Comparison of ENCODE assay signal across 9 cellular contexts in genomic region chr14:23588884-23589598, GRCh38. TPM values are rescaled to one million over a fixed set of nuclear protein-coding genes. Genes with fewer than 3 reads are reported as not detected.
DNase-seq lines count a peak whose midpoint lies in the region; ATAC-seq, FAIRE-seq and TF ChIP-seq lines count a peak whose summit lies in the region.
"Had no signal": no experiment of that assay in that cellular context is flagged by ENCODE, and none has a peak within 500 bp of the region (broad histone marks: within the 10 kb centered on the region; RNA-seq: fewer than 3 reads in every experiment).

No MANE protein-coding gene starts in this region.

- peak overlapping the region; percentile 38 for H2AFZ ChIP-seq in HepG2 (ENCODE audit: low read length)

- no peaks in the 10 kb centered on the region for H4K20me1 ChIP-seq in HepG2 (ENCODE audit: insufficient read depth, low read length)

- BruUV-seq in HepG2 (replicated peaks; lab: Mats Ljungman, UMichigan): no TSS peak

- peaks cover 24% of the 10 kb centered on the region for H3K4me1 ChIP-seq in HepG2 (ENCODE audit: insufficient read depth, low read length)

- WGBS in HepG2 (ENCODE audit: low lambda C conversion rate): 3% methylated on average over 5 of the region's 5 CpGs

- TF ChIP-seq EP300 in HepG2 (IDR thresholded peaks at IDR 0.05; ENCODE audit: low read depth in 2 of 2, low read length in 2 of 2): peak; percentile 87 to 90
- peak; percentile 69; the same call in 1 of the 2 replicates for TF ChIP-seq EP300 in HepG2 (CRISPR knock-in tag; IDR thresholded peaks at IDR 0.05; ENCODE audit: borderline replicate concordance)

- FAIRE-seq in HepG2 (lab: Jason Lieb, UNC): peak; percentile 80

- peak; percentile 89 for DNase-seq in CD1c-positive myeloid dendritic cell (ENCODE audit: extremely low spot score)
- DNase-seq in NCI-H524 (lab: John Stamatoyannopoulos, UW): peak; percentile 96 to 97
- DNase-seq in activated CD4-positive, alpha-beta T cell treated with anti-CD3 and anti-CD28 coated beads for 4 hours: peak; percentile 66 to 70
- DNase-seq in choroid plexus epithelial cell (ENCODE audit: low read depth): peak; percentile 94
- DNase-seq in HepG2 (ENCODE audit: low spot score): peak; percentile 98
- DNase-seq in stimulated activated CD4-positive, alpha-beta T cell treated with anti-CD3 and anti-CD28 coated beads, Interleukin-4, amount 100 ng/mL, for 48 hours (ENCODE audit: low read depth in 2 of 2): peak; percentile 77 to 82

- in situ Hi-C loops in HepG2 (cut with HindIII; ENCODE audit: extremely low pct_ligation_motif_present, low pct_unique_long_range_greater_than_20kb): loop anchor here (5.0 kb wide), 2 partner anchors 43 to 323 kb away; no protein-coding TSS in a partner anchor

- CTCF ChIA-PET in HepG2 (lab: Yijun Ruan, JAX; ENCODE audit: low intra/inter-chr PET ratio, low total read pairs): interaction anchor here (0.9 to 5.9 kb wide), 15 partner anchors 14 to 425 kb away, joined by 3 to 207 read pairs (median 7); partner anchors contain the start of genes DHRS2 and DHRS4

- intact Hi-C loops in HepG2 (cut with micrococcal nuclease; ENCODE audit: unreplicated experiment): loop anchor here (1.0 to 10.0 kb wide), 8 partner anchors 21 to 846 kb away; no protein-coding TSS in a partner anchor

- H3K79me2 ChIP-seq in HepG2 (ENCODE audit: insufficient read depth, low read length): no peaks in the 10 kb centered on the region

- H3K4me3 ChIP-seq in choroid plexus epithelial cell (ENCODE audit: low read depth, low read length): no peak overlapping the region
- peak overlapping the region in 1 of 3 experiments; percentile 9; a peak in 2 of 6 replicates for H3K4me3 ChIP-seq in HepG2 (replicated peaks in 1 of 3; ENCODE audit: insufficient read depth in 1 of 3, low read depth in 2 of 3, low read length in 3 of 3)
- H3K4me3 ChIP-seq: SK-N-MC had no signal

- no peak for TF ChIP-seq POLR2A in HepG2 (IDR thresholded peaks at IDR 0.05; ENCODE audit: insufficient read depth in 1 of 2, low read depth in 2 of 2, low read length in 2 of 2)

- H3K9me3 ChIP-seq in HepG2 (ENCODE audit: low read length): no peaks in the 10 kb centered on the region

- peak; percentile 100 for TF ChIP-seq RAD21 in HepG2 (CRISPR knock-in tag; IDR thresholded peaks at IDR 0.05)

- POLR2A ChIA-PET in HepG2 (lab: Yijun Ruan, JAX): interaction anchor here (0.9 to 7.8 kb wide), 26 partner anchors 9 to 525 kb away, joined by 3 to 787 read pairs (median 5); partner anchors contain the start of genes DHRS2 and PCK2

- no peaks in the 10 kb centered on the region for H3K27me3 ChIP-seq in HepG2 (ENCODE audit: control insufficient read depth in 1 of 2, insufficient read depth in 2 of 2, low read length in 2 of 2)

- H3K9ac ChIP-seq in HepG2 (ENCODE audit: insufficient read depth, low read depth, low read length): peak overlapping the region; percentile 18

- ATAC-seq in GM19397 (IDR thresholded peaks at IDR 0.05; ENCODE audit: unreplicated experiment) (peak; percentile 98), HG03469 (IDR thresholded peaks at IDR 0.05; ENCODE audit: unreplicated experiment) (peak; percentile 67), HepG2 (peak; percentile 98)

- H3K27ac ChIP-seq in HepG2 (ENCODE audit: extremely low read length, insufficient read depth, low read length): no peak overlapping the region
- H3K27ac ChIP-seq: SK-N-MC had no signal

- peak; percentile 86 for TF ChIP-seq CTCF in choroid plexus epithelial cell (conservative IDR thresholded peaks at IDR 0.05; ENCODE audit: low read depth, low read length)
- TF ChIP-seq CTCF in HepG2 (CRISPR knock-in tag; IDR thresholded peaks at IDR 0.05): peak; percentile 100

- no peaks in the 10 kb centered on the region for H3K36me3 ChIP-seq in HepG2 (replicated peaks in 1 of 2; ENCODE audit: control insufficient read depth in 1 of 2, insufficient read depth in 2 of 2, low read length in 2 of 2)

- peak overlapping the region; percentile 48 for H3K4me2 ChIP-seq in HepG2 (ENCODE audit: low read depth, low read length)

RNA-seq across cellular contexts. Expression of gene JPH4, which starts 10.5 kb away (rescaled TPM):
- 0.14 and 0.22 TPM in 2 replicates for total RNA-seq in HepG2 (2016; rRNA removed; fragmentation: Illumina TruSeq; extraction: Trizol)
- total RNA-seq in HepG2 (2016; cell fraction: cytosol; rRNA removed; fragmentation: Illumina TruSeq; extraction: Trizol; ENCODE audit: low read depth): 0.10 TPM in 1 of 2 replicates, not detected in the other
- total RNA-seq in HepG2 (2016; cell fraction: insoluble cytoplasmic fraction; rRNA removed; fragmentation: Illumina TruSeq; extraction: Trizol): 0.13 and 0.15 TPM in 2 replicates
- 0.10 and 0.22 TPM in 2 replicates for total RNA-seq in HepG2 (2016; cell fraction: membrane; rRNA removed; fragmentation: Illumina TruSeq; extraction: Trizol)
- 0.12 and 0.44 TPM in 2 replicates for total RNA-seq in HepG2 (2016; cell fraction: nucleus; rRNA removed; fragmentation: Illumina TruSeq; extraction: Trizol)
- polyA plus RNA-seq in HepG2 (2011; rRNA removed): 0.08 and 0.16 TPM in 2 replicates
- 0.15 and 0.18 TPM in 2 replicates for polyA plus RNA-seq in HepG2 (2011; cell fraction: cytosol; rRNA removed)
- 1.1 TPM in 2 replicates for polyA plus RNA-seq in HepG2 (2011; cell fraction: nucleus; rRNA removed)
- polyA plus RNA-seq in HepG2 (2012): 0.16 and 0.54 TPM in 2 replicates
- polyA plus RNA-seq in HepG2 (2016; cell fraction: cytosol; fragmentation: Illumina TruSeq; extraction: Trizol; ENCODE audit: low read depth): 0.05 and 0.10 TPM in 2 replicates
- polyA plus RNA-seq in HepG2 (2016; cell fraction: insoluble cytoplasmic fraction; fragmentation: Illumina TruSeq; extraction: Trizol; ENCODE audit: low read depth): 0.22 and 0.33 TPM in 2 replicates
- 0.10 and 0.17 TPM in 2 replicates for polyA plus RNA-seq in HepG2 (2016; cell fraction: membrane; fragmentation: Illumina TruSeq; extraction: Trizol; ENCODE audit: low read depth)
- polyA plus RNA-seq in HepG2 (2016; cell fraction: nucleus; fragmentation: Illumina TruSeq; extraction: Trizol; ENCODE audit: insufficient read depth, low read depth): 0.42 and 0.55 TPM in 2 replicates
- polyA minus RNA-seq in HepG2 (2011; rRNA and poly(A)+ RNA removed; ENCODE audit: low replicate concordance): 0.18 TPM in 1 of 2 replicates, not detected in the other
- 0.35 TPM in 1 of 2 replicates, not detected in the other for polyA minus RNA-seq in HepG2 (2011; cell fraction: cytosol; rRNA and poly(A)+ RNA removed)
- 0.13 and 0.25 TPM in 2 replicates for polyA minus RNA-seq in HepG2 (2011; cell fraction: nucleus; rRNA and poly(A)+ RNA removed)

RNA-seq across cellular contexts. Expression of gene AP1G2, which starts 21.4 kb away (rescaled TPM):
- 39.4 and 96.9 TPM in 2 replicates for total RNA-seq in HepG2 (2016; rRNA removed; fragmentation: Illumina TruSeq; extraction: Trizol)
- total RNA-seq in HepG2 (2016; cell fraction: cytosol; rRNA removed; fragmentation: Illumina TruSeq; extraction: Trizol; ENCODE audit: low read depth): 27.1 and 29.2 TPM in 2 replicates
- total RNA-seq in HepG2 (2016; cell fraction: insoluble cytoplasmic fraction; rRNA removed; fragmentation: Illumina TruSeq; extraction: Trizol): 43.1 and 100 TPM in 2 replicates
- total RNA-seq in HepG2 (2016; cell fraction: membrane; rRNA removed; fragmentation: Illumina TruSeq; extraction: Trizol): 15.6 and 15.9 TPM in 2 replicates
- 143 and 149 TPM in 2 replicates for total RNA-seq in HepG2 (2016; cell fraction: nucleus; rRNA removed; fragmentation: Illumina TruSeq; extraction: Trizol)
- polyA plus RNA-seq in HepG2 (2011; rRNA removed): 611 and 685 TPM in 2 replicates
- polyA plus RNA-seq in HepG2 (2011; cell fraction: cytosol; rRNA removed): 118 and 170 TPM in 2 replicates
- polyA plus RNA-seq in HepG2 (2011; cell fraction: nucleus; rRNA removed): 4,733 and 5,679 TPM in 2 replicates
- polyA plus RNA-seq in HepG2 (2012): 202 and 318 TPM in 2 replicates
- 12.6 and 13.8 TPM in 2 replicates for polyA plus RNA-seq in HepG2 (2016; cell fraction: cytosol; fragmentation: Illumina TruSeq; extraction: Trizol; ENCODE audit: low read depth)
- polyA plus RNA-seq in HepG2 (2016; cell fraction: insoluble cytoplasmic fraction; fragmentation: Illumina TruSeq; extraction: Trizol; ENCODE audit: low read depth): 49.4 and 63.1 TPM in 2 replicates
- polyA plus RNA-seq in HepG2 (2016; cell fraction: membrane; fragmentation: Illumina TruSeq; extraction: Trizol; ENCODE audit: low read depth): 18.9 and 19.4 TPM in 2 replicates
- 559 and 594 TPM in 2 replicates for polyA plus RNA-seq in HepG2 (2016; cell fraction: nucleus; fragmentation: Illumina TruSeq; extraction: Trizol; ENCODE audit: insufficient read depth, low read depth)
- polyA minus RNA-seq in HepG2 (2011; rRNA and poly(A)+ RNA removed; ENCODE audit: low replicate concordance): 166 and 365 TPM in 2 replicates
- 55.5 and 58.2 TPM in 2 replicates for polyA minus RNA-seq in HepG2 (2011; cell fraction: cytosol; rRNA and poly(A)+ RNA removed)
- 527 and 596 TPM in 2 replicates for polyA minus RNA-seq in HepG2 (2011; cell fraction: nucleus; rRNA and poly(A)+ RNA removed)

RNA-seq across cellular contexts. Expression of gene THTPA, which starts 33.0 kb away (rescaled TPM):
- 7.1 and 7.4 TPM in 2 replicates for total RNA-seq in HepG2 (2016; rRNA removed; fragmentation: Illumina TruSeq; extraction: Trizol)
- total RNA-seq in HepG2 (2016; cell fraction: cytosol; rRNA removed; fragmentation: Illumina TruSeq; extraction: Trizol; ENCODE audit: low read depth): 6.0 and 6.1 TPM in 2 replicates
- 7.7 and 8.0 TPM in 2 replicates for total RNA-seq in HepG2 (2016; cell fraction: insoluble cytoplasmic fraction; rRNA removed; fragmentation: Illumina TruSeq; extraction: Trizol)
- total RNA-seq in HepG2 (2016; cell fraction: membrane; rRNA removed; fragmentation: Illumina TruSeq; extraction: Trizol): 12.8 and 13.3 TPM in 2 replicates
- total RNA-seq in HepG2 (2016; cell fraction: nucleus; rRNA removed; fragmentation: Illumina TruSeq; extraction: Trizol): 5.8 and 5.9 TPM in 2 replicates
- polyA plus RNA-seq in HepG2 (2011; rRNA removed): 8.2 and 8.7 TPM in 2 replicates
- polyA plus RNA-seq in HepG2 (2011; cell fraction: cytosol; rRNA removed): 3.6 and 5.0 TPM in 2 replicates
- 11.3 and 17.7 TPM in 2 replicates for polyA plus RNA-seq in HepG2 (2011; cell fraction: nucleus; rRNA removed)
- 3.9 and 4.2 TPM in 2 replicates for polyA plus RNA-seq in HepG2 (2012)
- 14.5 and 18.4 TPM in 2 replicates for polyA plus RNA-seq in HepG2 (2016; cell fraction: cytosol; fragmentation: Illumina TruSeq; extraction: Trizol; ENCODE audit: low read depth)
- polyA plus RNA-seq in HepG2 (2016; cell fraction: insoluble cytoplasmic fraction; fragmentation: Illumina TruSeq; extraction: Trizol; ENCODE audit: low read depth): 11.7 and 13.4 TPM in 2 replicates
- polyA plus RNA-seq in HepG2 (2016; cell fraction: membrane; fragmentation: Illumina TruSeq; extraction: Trizol; ENCODE audit: low read depth): 18.6 and 20.0 TPM in 2 replicates
- polyA plus RNA-seq in HepG2 (2016; cell fraction: nucleus; fragmentation: Illumina TruSeq; extraction: Trizol; ENCODE audit: insufficient read depth, low read depth): 11.0 and 11.3 TPM in 2 replicates
- 10.0 and 22.9 TPM in 2 replicates for polyA minus RNA-seq in HepG2 (2011; rRNA and poly(A)+ RNA removed; ENCODE audit: low replicate concordance)
- polyA minus RNA-seq in HepG2 (2011; cell fraction: cytosol; rRNA and poly(A)+ RNA removed): 2.5 and 3.6 TPM in 2 replicates
- 6.8 and 7.2 TPM in 2 replicates for polyA minus RNA-seq in HepG2 (2011; cell fraction: nucleus; rRNA and poly(A)+ RNA removed)

RNA-seq across cellular contexts. Expression of gene ZFHX2, which starts 37.5 kb away (rescaled TPM):
- total RNA-seq in HepG2 (2016; rRNA removed; fragmentation: Illumina TruSeq; extraction: Trizol): 0.44 and 0.49 TPM in 2 replicates
- total RNA-seq in HepG2 (2016; cell fraction: cytosol; rRNA removed; fragmentation: Illumina TruSeq; extraction: Trizol; ENCODE audit: low read depth): 0.81 and 0.88 TPM in 2 replicates
- 0.39 and 0.40 TPM in 2 replicates for total RNA-seq in HepG2 (2016; cell fraction: insoluble cytoplasmic fraction; rRNA removed; fragmentation: Illumina TruSeq; extraction: Trizol)
- total RNA-seq in HepG2 (2016; cell fraction: membrane; rRNA removed; fragmentation: Illumina TruSeq; extraction: Trizol): 0.49 and 0.62 TPM in 2 replicates
- 0.78 and 1.1 TPM in 2 replicates for total RNA-seq in HepG2 (2016; cell fraction: nucleus; rRNA removed; fragmentation: Illumina TruSeq; extraction: Trizol)
- polyA plus RNA-seq in HepG2 (2011; rRNA removed): 0.17 and 0.24 TPM in 2 replicates
- polyA plus RNA-seq in HepG2 (2011; cell fraction: cytosol; rRNA removed): 0.04 and 0.22 TPM in 2 replicates
- 1.2 and 1.4 TPM in 2 replicates for polyA plus RNA-seq in HepG2 (2011; cell fraction: nucleus; rRNA removed)
- 0.92 and 0.93 TPM in 2 replicates for polyA plus RNA-seq in HepG2 (2012)
- 0.29 TPM in 2 replicates for polyA plus RNA-seq in HepG2 (2016; cell fraction: cytosol; fragmentation: Illumina TruSeq; extraction: Trizol; ENCODE audit: low read depth)
- polyA plus RNA-seq in HepG2 (2016; cell fraction: insoluble cytoplasmic fraction; fragmentation: Illumina TruSeq; extraction: Trizol; ENCODE audit: low read depth): 0.53 and 0.73 TPM in 2 replicates
- 0.19 and 0.22 TPM in 2 replicates for polyA plus RNA-seq in HepG2 (2016; cell fraction: membrane; fragmentation: Illumina TruSeq; extraction: Trizol; ENCODE audit: low read depth)
- 0.79 and 1.2 TPM in 2 replicates for polyA plus RNA-seq in HepG2 (2016; cell fraction: nucleus; fragmentation: Illumina TruSeq; extraction: Trizol; ENCODE audit: insufficient read depth, low read depth)
- 0.21 and 1.7 TPM in 2 replicates for polyA minus RNA-seq in HepG2 (2011; rRNA and poly(A)+ RNA removed; ENCODE audit: low replicate concordance)
- polyA minus RNA-seq in HepG2 (2011; cell fraction: cytosol; rRNA and poly(A)+ RNA removed): 0.26 and 1.6 TPM in 2 replicates
- polyA minus RNA-seq in HepG2 (2011; cell fraction: nucleus; rRNA and poly(A)+ RNA removed): 1.7 and 2.2 TPM in 2 replicates

RNA-seq across cellular contexts. Expression of gene DHRS2, which starts 47.1 kb away (rescaled TPM):
- total RNA-seq in HepG2 (2016; rRNA removed; fragmentation: Illumina TruSeq; extraction: Trizol): 2,867 and 3,021 TPM in 2 replicates
- 582 and 659 TPM in 2 replicates for total RNA-seq in HepG2 (2016; cell fraction: cytosol; rRNA removed; fragmentation: Illumina TruSeq; extraction: Trizol; ENCODE audit: low read depth)
- 2,776 and 3,102 TPM in 2 replicates for total RNA-seq in HepG2 (2016; cell fraction: insoluble cytoplasmic fraction; rRNA removed; fragmentation: Illumina TruSeq; extraction: Trizol)
- 925 and 1,194 TPM in 2 replicates for total RNA-seq in HepG2 (2016; cell fraction: membrane; rRNA removed; fragmentation: Illumina TruSeq; extraction: Trizol)
- 2,259 and 2,462 TPM in 2 replicates for total RNA-seq in HepG2 (2016; cell fraction: nucleus; rRNA removed; fragmentation: Illumina TruSeq; extraction: Trizol)
- 1,596 and 1,621 TPM in 2 replicates for polyA plus RNA-seq in HepG2 (2011; rRNA removed)
- 1,194 and 1,328 TPM in 2 replicates for polyA plus RNA-seq in HepG2 (2011; cell fraction: cytosol; rRNA removed)
- 2,740 and 3,322 TPM in 2 replicates for polyA plus RNA-seq in HepG2 (2011; cell fraction: nucleus; rRNA removed)
- polyA plus RNA-seq in HepG2 (2012): 740 and 1,093 TPM in 2 replicates
- 288 and 375 TPM in 2 replicates for polyA plus RNA-seq in HepG2 (2016; cell fraction: cytosol; fragmentation: Illumina TruSeq; extraction: Trizol; ENCODE audit: low read depth)
- 2,577 and 2,685 TPM in 2 replicates for polyA plus RNA-seq in HepG2 (2016; cell fraction: insoluble cytoplasmic fraction; fragmentation: Illumina TruSeq; extraction: Trizol; ENCODE audit: low read depth)
- 518 and 720 TPM in 2 replicates for polyA plus RNA-seq in HepG2 (2016; cell fraction: membrane; fragmentation: Illumina TruSeq; extraction: Trizol; ENCODE audit: low read depth)
- 3,957 and 4,035 TPM in 2 replicates for polyA plus RNA-seq in HepG2 (2016; cell fraction: nucleus; fragmentation: Illumina TruSeq; extraction: Trizol; ENCODE audit: insufficient read depth, low read depth)
- polyA minus RNA-seq in HepG2 (2011; rRNA and poly(A)+ RNA removed; ENCODE audit: low replicate concordance): 4.9 and 1,419 TPM in 2 replicates
- 390 and 391 TPM in 2 replicates for polyA minus RNA-seq in HepG2 (2011; cell fraction: cytosol; rRNA and poly(A)+ RNA removed)
- 1,540 and 1,882 TPM in 2 replicates for polyA minus RNA-seq in HepG2 (2011; cell fraction: nucleus; rRNA and poly(A)+ RNA removed)
